Comparison of ENCODE assay signal across 20 cellular contexts in the genomic region with DNA sequence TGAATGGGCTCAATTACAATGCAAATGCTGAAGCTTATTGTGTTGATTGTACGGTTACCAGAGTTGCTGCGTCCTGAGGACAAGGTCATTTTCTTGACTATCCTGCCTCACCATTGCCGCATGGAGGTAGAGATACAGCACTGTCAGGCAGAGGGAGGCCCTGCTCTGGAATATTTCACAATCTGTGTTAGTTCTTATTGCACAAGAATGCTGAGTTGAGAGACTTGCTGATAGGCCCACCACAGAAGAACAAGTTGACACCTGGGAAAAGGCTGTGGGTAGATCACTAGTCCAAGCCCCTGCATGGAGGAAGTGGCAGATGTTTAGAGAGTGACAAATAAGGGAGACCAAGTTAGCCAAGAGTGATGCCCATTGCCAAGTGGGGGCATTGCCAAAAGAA.
"Had no signal": no experiment of that assay in that cellular context is flagged by ENCODE, and none has a peak within 500 bp of the region (broad histone marks: within the 10 kb centered on the region; RNA-seq: fewer than 3 reads in every experiment).

No MANE protein-coding gene starts in this region.

- DNase-seq: effector memory CD8-positive, alpha-beta T cell; erythroblast; esophagus squamous epithelium; foreskin melanocyte; glutamatergic neuron; heart right ventricle; hippocampal formation; left cardiac atrium; left lung; mesenchymal stem cell; mucosa of descending colon; naive B cell; pancreas; stimulated activated CD4-positive, alpha-beta T cell treated with anti-CD3 and anti-CD28 coated beads, Interleukin-12 subunit alpha, Interleukin-12 subunit beta, amount 100 ng/mL, for 4 hours; stimulated activated CD4-positive, alpha-beta T cell treated with anti-CD3 and anti-CD28 coated beads, Interleukin-2, amount 100 ng/mL, for 24 hours; stimulated activated CD4-positive, alpha-beta T cell treated with anti-CD3 and anti-CD28 coated beads, Interleukin-4, amount 100 ng/mL, for 24 hours; stimulated activated naive CD4-positive, alpha-beta T cell treated with Interleukin-2 at 50 U/mL for 16 hours; stomach; thyroid gland; trophoblast cell had no signal
